Comparison of ENCODE assay signal across 26 cellular contexts in the genomic region with DNA sequence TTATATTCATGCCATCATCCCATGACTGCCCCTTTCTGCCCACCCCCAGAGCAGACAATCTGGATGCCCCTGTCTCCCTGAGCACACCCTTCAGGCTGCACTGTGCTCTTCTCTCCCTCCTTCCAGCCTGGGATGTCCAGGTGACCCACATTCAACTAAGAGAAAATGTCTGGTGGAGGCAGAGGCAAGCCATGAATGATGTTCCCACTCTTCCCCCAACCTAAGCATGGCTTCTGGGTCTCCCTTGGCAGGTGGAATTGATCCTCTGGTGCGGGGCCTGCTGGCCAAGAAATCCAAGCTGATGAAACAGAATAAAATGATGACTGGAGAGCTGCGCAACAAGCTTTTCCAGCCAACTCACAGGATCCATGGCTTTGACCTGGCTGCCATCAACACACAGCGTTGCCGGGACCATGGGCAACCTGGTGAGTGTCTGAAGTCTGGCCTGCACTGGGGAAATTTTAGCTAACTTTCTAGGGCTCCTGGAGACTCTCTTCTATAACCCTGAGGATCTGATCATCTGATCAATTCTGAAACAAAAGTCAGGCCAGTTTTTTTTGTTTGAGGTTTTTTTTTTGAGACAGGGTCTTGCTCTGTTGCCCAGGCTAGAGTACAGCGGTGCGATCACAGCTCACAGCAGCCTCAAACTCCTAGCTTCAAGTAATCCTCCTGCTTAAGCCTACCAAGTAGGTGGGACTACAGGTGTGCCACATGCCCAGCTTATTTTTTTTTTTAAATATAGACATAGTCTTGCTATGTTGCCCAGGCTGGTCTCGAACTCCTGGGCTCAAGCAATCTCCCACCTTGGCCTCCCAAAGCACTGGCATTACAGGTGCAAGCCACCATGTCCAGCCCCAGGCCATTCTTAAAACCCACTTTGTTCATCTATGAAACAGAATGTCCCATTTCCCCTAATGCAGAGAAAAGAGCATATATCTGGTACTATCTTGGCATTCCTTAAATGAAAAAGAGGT. TPM values are rescaled to one million over a fixed set of nuclear protein-coding genes. Genes with fewer than 3 reads are reported as not detected.
"Had no signal": no experiment of that assay in that cellular context is flagged by ENCODE, and none has a peak within 500 bp of the region (broad histone marks: within the 10 kb centered on the region; RNA-seq: fewer than 3 reads in every experiment).

No MANE protein-coding gene starts in this region.

- H3K36me3 Mint-ChIP-seq: immature natural killer cell, type B pancreatic cell had no signal

- H3K9me3 Mint-ChIP-seq: immature natural killer cell, naive B cell, nephron, type B pancreatic cell had no signal

- H3K27ac Mint-ChIP-seq: immature natural killer cell, nephron, type B pancreatic cell had no signal

- ATAC-seq: gastroesophageal sphincter, left cardiac atrium, left ventricle myocardium superior, psoas muscle, sciatic nerve had no signal

- H3K27me3 ChIP-seq: thyroid gland had no signal

- H3K4me1 ChIP-seq: esophagus muscularis mucosa, gastroesophageal sphincter, psoas muscle, stomach, thyroid gland had no signal

- H3K4me3 ChIP-seq: esophagus muscularis mucosa, gastroesophageal sphincter, lung, psoas muscle, stomach, thyroid gland had no signal

- H3K27ac ChIP-seq: epithelial cell of prostate, esophagus muscularis mucosa, gastroesophageal sphincter, psoas muscle, stomach, thyroid gland had no signal

- H3K4me1 Mint-ChIP-seq: immature natural killer cell, naive B cell, nephron had no signal

- H3K4me3 Mint-ChIP-seq: immature natural killer cell, naive B cell, nephron, type B pancreatic cell had no signal

- H3K9me3 ChIP-seq: esophagus muscularis mucosa, gastroesophageal sphincter, psoas muscle, stomach, thyroid gland had no signal

- H3K36me3 ChIP-seq: esophagus muscularis mucosa, gastroesophageal sphincter, stomach, thyroid gland had no signal

- DNase-seq: central memory CD4-positive, alpha-beta T cell; effector memory CD4-positive, alpha-beta T cell; foreskin fibroblast; glutamatergic neuron; immature natural killer cell; left cardiac atrium; left ventricle myocardium superior; mesenchymal stem cell; naive B cell; psoas muscle; retina; stimulated activated CD4-positive, alpha-beta T cell treated with anti-CD3 and anti-CD28 coated beads, Interleukin-2, amount 100 ng/mL, for 24 hours; stimulated activated CD4-positive, alpha-beta T cell treated with anti-CD3 and anti-CD28 coated beads, Interleukin-4, amount 100 ng/mL, for 4 hours; stimulated activated naive CD4-positive, alpha-beta T cell; stomach; substantia nigra; thyroid gland had no signal

RNA-seq across cellular contexts. Expression of gene MPO, which starts 14.5 kb away (rescaled TPM):
- polyA plus RNA-seq: immature natural killer cell, keratinocyte had no signal

RNA-seq across cellular contexts. Expression of gene LPO, which starts 27.8 kb away (rescaled TPM):
- total RNA-seq: esophagus muscularis mucosa, left cardiac atrium, left ventricle myocardium superior, psoas muscle, sciatic nerve, skeletal muscle tissue, stomach had no signal
- polyA plus RNA-seq: keratinocyte had no signal
